In the genomic region with DNA sequence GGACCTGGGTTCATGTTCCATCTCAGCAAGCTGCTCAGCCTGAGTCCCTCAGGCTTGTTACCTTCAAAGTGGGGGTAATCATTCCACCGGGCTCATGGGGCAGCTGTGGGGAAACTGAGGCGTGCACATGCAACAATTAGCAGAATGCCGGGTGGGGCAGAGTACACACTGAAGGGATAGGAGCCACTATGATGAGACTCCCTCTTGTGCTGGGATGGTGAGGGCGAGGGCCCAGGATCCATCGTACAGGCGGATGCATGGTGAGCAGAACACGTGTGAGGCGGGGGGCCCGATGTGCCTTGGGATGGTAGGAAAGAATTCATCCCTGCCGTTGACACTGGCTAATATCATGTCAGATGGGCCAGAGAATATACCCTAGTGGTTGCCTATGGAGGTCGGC, we compare ENCODE assay signal across 17 cellular contexts. TPM values are rescaled to one million over a fixed set of nuclear protein-coding genes. Genes with fewer than 3 reads are reported as not detected.
DNase-seq lines count a peak whose midpoint lies in the region; ATAC-seq and TF ChIP-seq lines count a peak whose summit lies in the region.
"Had no signal": no experiment of that assay in that cellular context is flagged by ENCODE, and none has a peak within 500 bp of the region (broad histone marks: within the 10 kb centered on the region; RNA-seq: fewer than 3 reads in every experiment).

No MANE protein-coding gene starts in this region.

- no peak overlapping the region for H3K4me3 Mint-ChIP-seq in GM23338
- H3K4me3 Mint-ChIP-seq: activated CD8-positive, alpha-beta T cell treated with anti-CD3 and anti-CD28 coated beads for 36 hours; T-helper 17 cell had no signal

- ATAC-seq in GM23338, result 0 out of 3 replicates have a peak, but pooled peaks have one; percentile 6
- no peak for ATAC-seq in gastroesophageal sphincter
- ATAC-seq in HG03469 (IDR thresholded peaks at IDR 0.05; ENCODE audit: unreplicated experiment), result no peak
- ATAC-seq in GM21717 (IDR thresholded peaks at IDR 0.05; ENCODE audit: unreplicated experiment), result no peak
- ATAC-seq: activated CD8-positive, alpha-beta T cell treated with anti-CD3 and anti-CD28 coated beads for 36 hours; T-helper 17 cell had no signal

- peak overlapping the region; percentile 52 for H3K9ac ChIP-seq in NT2/D1 (ENCODE audit: insufficient read length, low read depth)

- H4K20me1 ChIP-seq in GM23338 (replicated peaks; ENCODE audit: insufficient read depth), result no peaks in the 10 kb centered on the region
- H4K20me1 ChIP-seq: BLaER1 treated with 17β-estradiol and CSF1 and Interleukin-3, amounts not matched to agents 10 nM and 100 nM had no signal

- peaks cover 12% of the 10 kb centered on the region for H3K4me1 Mint-ChIP-seq in GM23338
- H3K4me1 Mint-ChIP-seq: T-helper 17 cell had no signal

- H3K27me3 ChIP-seq in GM23338 (ENCODE audit: insufficient read depth), result no peaks in the 10 kb centered on the region
- no peaks in the 10 kb centered on the region for H3K27me3 ChIP-seq in NT2/D1 (ENCODE audit: insufficient read depth, insufficient read length)
- H3K27me3 ChIP-seq in gastroesophageal sphincter, result no peaks in the 10 kb centered on the region
- H3K27me3 ChIP-seq: BLaER1 treated with 17β-estradiol and CSF1 and Interleukin-3, amounts not matched to agents 10 nM and 100 nM; breast epithelium; dorsolateral prefrontal cortex; testis had no signal

- DNase-seq in GM23338 (ENCODE audit: low spot score) (no peak), NT2/D1 (ENCODE audit: low read depth, low spot score) (no peak), posterior vena cava (ENCODE audit: low spot score) (peak; percentile 42), DMS153 treated with DMSO at 0.1 percent for 48 hours (lab: John Stamatoyannopoulos, UW; ENCODE audit: unreplicated experiment) (no peak)
- no peak for DNase-seq in stimulated activated CD4-positive, alpha-beta T cell treated with anti-CD3 and anti-CD28 coated beads, Interleukin-2, amount 100 ng/mL, for 48 hours
- DNase-seq: activated CD8-positive, alpha-beta T cell treated with anti-CD3 and anti-CD28 coated beads for 36 hours; NCI-H2029 treated with DMSO at 0.1 percent for 48 hours; SHP77; T-helper 17 cell had no signal

- no peaks in the 10 kb centered on the region for H3K79me2 ChIP-seq in GM23338 (replicated peaks; ENCODE audit: insufficient read depth)

- H3K27ac Mint-ChIP-seq in GM23338, result no peak overlapping the region
- H3K27ac Mint-ChIP-seq: activated CD8-positive, alpha-beta T cell treated with anti-CD3 and anti-CD28 coated beads for 36 hours; T-helper 17 cell had no signal

- intact Hi-C loops in posterior vena cava (cut with DNase I), result no loop called here

- peaks cover 3% of the 10 kb centered on the region; the same call in 2 of the 3 replicates for H3K9me3 Mint-ChIP-seq in GM23338
- H3K9me3 Mint-ChIP-seq: activated CD8-positive, alpha-beta T cell treated with anti-CD3 and anti-CD28 coated beads for 36 hours had no signal

- H3K36me3 ChIP-seq in GM23338 (ENCODE audit: insufficient read depth) (no peaks in the 10 kb centered on the region), NT2/D1 (ENCODE audit: insufficient read depth, insufficient read length, low read length) (no peaks in the 10 kb centered on the region), gastroesophageal sphincter (no peaks in the 10 kb centered on the region)
- H3K36me3 ChIP-seq: BLaER1 treated with 17β-estradiol and CSF1 and Interleukin-3, amounts not matched to agents 10 nM and 100 nM; breast epithelium had no signal

- no peak for TF ChIP-seq POLR2A in gastroesophageal sphincter (IDR thresholded peaks at IDR 0.05)

- peak overlapping the region; percentile 85 for H2AFZ ChIP-seq in GM23338

- TF ChIP-seq EP300 in gastroesophageal sphincter (IDR thresholded peaks at IDR 0.05), result no peak

- peaks cover 14% of the 10 kb centered on the region for H3K4me1 ChIP-seq in GM23338 (ENCODE audit: insufficient read depth)
- H3K4me1 ChIP-seq in NT2/D1 (ENCODE audit: insufficient read depth, insufficient read length), result peaks cover 10% of the 10 kb centered on the region
- H3K4me1 ChIP-seq in gastroesophageal sphincter, result peaks cover 0 to 40% (median 8%) of the 10 kb centered on the region in 3 donors

- H3K4me2 ChIP-seq in GM23338, result peak overlapping the region; percentile 61

- H3K36me3 Mint-ChIP-seq in GM23338 (ENCODE audit: low read depth), result no peaks in the 10 kb centered on the region; the same call in 2 of the 3 replicates

- H3F3A ChIP-seq in GM23338 (replicated peaks; ENCODE audit: low read depth), result no peaks in the 10 kb centered on the region; the same call in 1 of the 2 replicates

- peak overlapping the region; percentile 3; the same call in 1 of the 2 replicates for H3K4me3 ChIP-seq in GM23338
- H3K4me3 ChIP-seq in NT2/D1 (ENCODE audit: insufficient read length, low read depth), result peak overlapping the region; percentile 2
- no peak overlapping the region for H3K4me3 ChIP-seq in gastroesophageal sphincter
- H3K4me3 ChIP-seq: BLaER1 treated with 17β-estradiol and CSF1 and Interleukin-3, amounts not matched to agents 10 nM and 100 nM; breast epithelium; dorsolateral prefrontal cortex; testis had no signal

- peaks cover 5% of the 10 kb centered on the region for H3K27me3 Mint-ChIP-seq in GM23338 (ENCODE audit: insufficient read depth, low read depth, poor library complexity)
- H3K27me3 Mint-ChIP-seq: activated CD8-positive, alpha-beta T cell treated with anti-CD3 and anti-CD28 coated beads for 36 hours had no signal

- no peaks in the 10 kb centered on the region for H3K9me2 ChIP-seq in GM23338 (ENCODE audit: insufficient read depth)

- H3K9me3 ChIP-seq in NT2/D1 (ENCODE audit: insufficient read depth, low read length) (no peaks in the 10 kb centered on the region), gastroesophageal sphincter (no peaks in the 10 kb centered on the region)
- H3K9me3 ChIP-seq: BLaER1 treated with 17β-estradiol and CSF1 and Interleukin-3, amounts not matched to agents 10 nM and 100 nM; breast epithelium; testis had no signal

- 68% methylated on average over 3 of the region's 11 CpGs; no CpG with 5 or more reads in 1 of the 2 donors for WGBS in gastroesophageal sphincter (ENCODE audit: low coverage in 1 of 2), 2 donors

- no peak for TF ChIP-seq CTCF in GM23338 (conservative IDR thresholded peaks at IDR 0.05; ENCODE audit: low read depth in 2 of 2)
- TF ChIP-seq CTCF in gastroesophageal sphincter (IDR thresholded peaks at IDR 0.05), result no peak

- no peak overlapping the region for H3K27ac ChIP-seq in GM23338 (ENCODE audit: low read depth)
- H3K27ac ChIP-seq in gastroesophageal sphincter, result peak overlapping the region in 3 of 4 donors; percentile 38 to 65 (median 54)
- H3K27ac ChIP-seq: BLaER1 treated with 17β-estradiol and CSF1 and Interleukin-3, amounts not matched to agents 10 nM and 100 nM; HL-60; testis had no signal

TF ChIP-seq in GM23338, 12 proteins besides CTCF, POLR2A, EP300 and RAD21:
- TF ChIP-seq NANOG (IDR thresholded peaks at IDR 0.05; ENCODE audit: borderline replicate concordance), result no peak
- TF ChIP-seq CREB1 (CRISPR knock-in tag; IDR thresholded peaks at IDR 0.05; ENCODE audit: low read depth), result no peak
- TF ChIP-seq ZNF331 (CRISPR knock-in tag; IDR thresholded peaks at IDR 0.05; ENCODE audit: low read depth), result no peak
- TF ChIP-seq STAT1 (IDR thresholded peaks at IDR 0.05; ENCODE audit: unreplicated experiment), result no peak
- TF ChIP-seq JUNB (IDR thresholded peaks at IDR 0.05; ENCODE audit: unreplicated experiment), result no peak
- TF ChIP-seq, protein P1, sequence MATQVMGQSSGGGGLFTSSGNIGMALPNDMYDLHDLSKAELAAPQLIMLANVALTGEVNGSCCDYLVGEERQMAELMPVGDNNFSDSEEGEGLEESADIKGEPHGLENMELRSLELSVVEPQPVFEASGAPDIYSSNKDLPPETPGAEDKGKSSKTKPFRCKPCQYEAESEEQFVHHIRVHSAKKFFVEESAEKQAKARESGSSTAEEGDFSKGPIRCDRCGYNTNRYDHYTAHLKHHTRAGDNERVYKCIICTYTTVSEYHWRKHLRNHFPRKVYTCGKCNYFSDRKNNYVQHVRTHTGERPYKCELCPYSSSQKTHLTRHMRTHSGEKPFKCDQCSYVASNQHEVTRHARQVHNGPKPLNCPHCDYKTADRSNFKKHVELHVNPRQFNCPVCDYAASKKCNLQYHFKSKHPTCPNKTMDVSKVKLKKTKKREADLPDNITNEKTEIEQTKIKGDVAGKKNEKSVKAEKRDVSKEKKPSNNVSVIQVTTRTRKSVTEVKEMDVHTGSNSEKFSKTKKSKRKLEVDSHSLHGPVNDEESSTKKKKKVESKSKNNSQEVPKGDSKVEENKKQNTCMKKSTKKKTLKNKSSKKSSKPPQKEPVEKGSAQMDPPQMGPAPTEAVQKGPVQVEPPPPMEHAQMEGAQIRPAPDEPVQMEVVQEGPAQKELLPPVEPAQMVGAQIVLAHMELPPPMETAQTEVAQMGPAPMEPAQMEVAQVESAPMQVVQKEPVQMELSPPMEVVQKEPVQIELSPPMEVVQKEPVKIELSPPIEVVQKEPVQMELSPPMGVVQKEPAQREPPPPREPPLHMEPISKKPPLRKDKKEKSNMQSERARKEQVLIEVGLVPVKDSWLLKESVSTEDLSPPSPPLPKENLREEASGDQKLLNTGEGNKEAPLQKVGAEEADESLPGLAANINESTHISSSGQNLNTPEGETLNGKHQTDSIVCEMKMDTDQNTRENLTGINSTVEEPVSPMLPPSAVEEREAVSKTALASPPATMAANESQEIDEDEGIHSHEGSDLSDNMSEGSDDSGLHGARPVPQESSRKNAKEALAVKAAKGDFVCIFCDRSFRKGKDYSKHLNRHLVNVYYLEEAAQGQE (IDR thresholded peaks at IDR 0.05; ENCODE audit: unreplicated experiment), result no peak

RNA-seq across cellular contexts. Expression of a gene that starts 25.5 kb away (rescaled TPM):
- 3.9 and 4.9 TPM in 2 replicates for total RNA-seq in GM23338 (2014; rRNA removed; shearing (Covaris generic))
- 1.3 and 1.4 TPM in 2 replicates for polyA plus RNA-seq in GM23338 (2016; fragmentation: Nextera tagmentation; extraction: Ambion mirVana)
- total RNA-seq in gastroesophageal sphincter (10 to 100 TPM in 3 of 4 donors, 1 to 10 TPM in 1; 8.5 to 17.5 (median 13.5) TPM), posterior vena cava (1 to 10 TPM; 9.1 to 9.7 TPM)

Comparison
In these comparisons a context has a peak if more than half of its experiments do, and no peak if none do; other contexts are left out.
1. H3K4me3 ChIP-seq: peak in GM23338 (single experiment) and NT2/D1 (single experiment); none in gastroesophageal sphincter (0 of 2).